Comparison of ENCODE assay signal across 9 cellular contexts in genomic region chr14:60647837-60648168, GRCh38. TPM values are rescaled to one million over a fixed set of nuclear protein-coding genes. Genes with fewer than 3 reads are reported as not detected.
DNase-seq lines count a peak whose midpoint lies in the region; ATAC-seq and TF ChIP-seq lines count a peak whose summit lies in the region.
"Had no signal": no experiment of that assay in that cellular context is flagged by ENCODE, and none has a peak within 500 bp of the region (broad histone marks: within the 10 kb centered on the region; RNA-seq: fewer than 3 reads in every experiment).

No MANE protein-coding gene starts in this region.

- no peak for DNase-seq in T-helper 2 cell treated with Interferon-gamma antibody and Interleukin-4, amounts not matched to agents 5 μg/mL and 100 μg/mL, for 36 hours (ENCODE audit: low spot score)
- no peak for DNase-seq in T-helper 2 cell
- no peak for DNase-seq in glutamatergic neuron
- DNase-seq in stimulated activated naive CD8-positive, alpha-beta T cell treated with anti-CD3 and anti-CD28 coated beads, Interleukin-15, amount 100 ng/mL, for 72 hours: no peak
- no peak for DNase-seq in Peyer's patch

- no peak for TF ChIP-seq POLR2A in Peyer's patch (IDR thresholded peaks at IDR 0.05)

- no peaks in the 10 kb centered on the region for H3K36me3 ChIP-seq in Peyer's patch
- H3K36me3 ChIP-seq: left lung had no signal

- H3K4me3 ChIP-seq in WI38 (ENCODE audit: low read depth, low read length) (peak overlapping the region; percentile 68), Peyer's patch (peak overlapping the region in 1 of 4 donors; percentile 47)

- H3K27me3 ChIP-seq in Peyer's patch: peaks cover 7 to 78% of the 10 kb centered on the region in 2 donors

- peaks cover 92% of the 10 kb centered on the region for H3K27me3 Mint-ChIP-seq in T-helper 2 cell treated with Interferon-gamma antibody and Interleukin-4, amounts not matched to agents 5 μg/mL and 100 μg/mL, for 36 hours (ENCODE audit: low read depth)
- peaks cover 56% of the 10 kb centered on the region for H3K27me3 Mint-ChIP-seq in glutamatergic neuron (ENCODE audit: unreplicated experiment)
- H3K27me3 Mint-ChIP-seq in stimulated activated naive CD8-positive, alpha-beta T cell treated with anti-CD3 and anti-CD28 coated beads, Interleukin-15, amount 100 ng/mL, for 72 hours: peaks cover 100% of the 10 kb centered on the region

- H3K27ac ChIP-seq in Peyer's patch: no peak overlapping the region
- H3K27ac ChIP-seq: left lung had no signal

- peaks cover 0 to 15% (median 0%) of the 10 kb centered on the region in 4 donors for H3K9me3 ChIP-seq in Peyer's patch
- H3K9me3 ChIP-seq: left lung had no signal

- no peak overlapping the region for H3K27ac Mint-ChIP-seq in T-helper 2 cell treated with Interferon-gamma antibody and Interleukin-4, amounts not matched to agents 5 μg/mL and 100 μg/mL, for 36 hours
- H3K27ac Mint-ChIP-seq in glutamatergic neuron (ENCODE audit: unreplicated experiment): peak overlapping the region; percentile 93
- H3K27ac Mint-ChIP-seq in stimulated activated naive CD8-positive, alpha-beta T cell treated with anti-CD3 and anti-CD28 coated beads, Interleukin-15, amount 100 ng/mL, for 72 hours: no peak overlapping the region

- H3K4me1 ChIP-seq in Peyer's patch: peaks cover 3 to 42% (median 12%) of the 10 kb centered on the region in 4 donors

- no peaks in the 10 kb centered on the region for H3K9me3 Mint-ChIP-seq in T-helper 2 cell treated with Interferon-gamma antibody and Interleukin-4, amounts not matched to agents 5 μg/mL and 100 μg/mL, for 36 hours
- peaks cover 49% of the 10 kb centered on the region for H3K9me3 Mint-ChIP-seq in glutamatergic neuron (ENCODE audit: unreplicated experiment)
- H3K9me3 Mint-ChIP-seq in stimulated activated naive CD8-positive, alpha-beta T cell treated with anti-CD3 and anti-CD28 coated beads, Interleukin-15, amount 100 ng/mL, for 72 hours: no peaks in the 10 kb centered on the region

- TF ChIP-seq CTCF in WI38 (IDR thresholded peaks at IDR 0.05; ENCODE audit: low read depth, low read length) (no peak), glutamatergic neuron (IDR thresholded peaks at IDR 0.05; ENCODE audit: partially characterized antibody, unreplicated experiment) (no peak), Peyer's patch (IDR thresholded peaks at IDR 0.05) (no peak)

- no peaks in the 10 kb centered on the region for H3K36me3 Mint-ChIP-seq in T-helper 2 cell treated with Interferon-gamma antibody and Interleukin-4, amounts not matched to agents 5 μg/mL and 100 μg/mL, for 36 hours (ENCODE audit: low read depth)
- H3K36me3 Mint-ChIP-seq in glutamatergic neuron (ENCODE audit: unreplicated experiment): peaks cover 23% of the 10 kb centered on the region

- ATAC-seq in stimulated activated naive CD8-positive, alpha-beta T cell treated with anti-CD3 and anti-CD28 coated beads, Interleukin-15, amount 100 ng/mL, for 72 hours: no peak
- ATAC-seq in GM18861 (IDR thresholded peaks at IDR 0.05; ENCODE audit: unreplicated experiment) (no peak), GM19467 (IDR thresholded peaks at IDR 0.05; ENCODE audit: unreplicated experiment) (no peak)

- peaks cover 30% of the 10 kb centered on the region for H3K4me1 Mint-ChIP-seq in T-helper 2 cell treated with Interferon-gamma antibody and Interleukin-4, amounts not matched to agents 5 μg/mL and 100 μg/mL, for 36 hours (ENCODE audit: low read depth)
- H3K4me1 Mint-ChIP-seq in glutamatergic neuron (ENCODE audit: low read depth, unreplicated experiment): peaks cover 41% of the 10 kb centered on the region
- peaks cover 66% of the 10 kb centered on the region for H3K4me1 Mint-ChIP-seq in stimulated activated naive CD8-positive, alpha-beta T cell treated with anti-CD3 and anti-CD28 coated beads, Interleukin-15, amount 100 ng/mL, for 72 hours

- H3K4me3 Mint-ChIP-seq in T-helper 2 cell treated with Interferon-gamma antibody and Interleukin-4, amounts not matched to agents 5 μg/mL and 100 μg/mL, for 36 hours: peak overlapping the region; percentile 67
- peak overlapping the region; percentile 95 for H3K4me3 Mint-ChIP-seq in glutamatergic neuron (ENCODE audit: unreplicated experiment)
- H3K4me3 Mint-ChIP-seq in stimulated activated naive CD8-positive, alpha-beta T cell treated with anti-CD3 and anti-CD28 coated beads, Interleukin-15, amount 100 ng/mL, for 72 hours: peak overlapping the region; percentile 65 to 78

RNA-seq across cellular contexts. Expression of gene SIX1, which starts 1.5 kb away (rescaled TPM):
- total RNA-seq in glutamatergic neuron (ENCODE audit: unreplicated experiment): 79.6 TPM
- not detected for total RNA-seq in Peyer's patch

Comparison
In these comparisons a context has a peak if more than half of its experiments do, and no peak if none do; other contexts are left out.
1. RNA of gene SIX1, which starts 1.5 kb away (total RNA-seq): 79.6 TPM in glutamatergic neuron (single experiment); not detected in Peyer's patch; every median in the first group is over 10 times any median in the second.
2. Peak in every context shown above with its lines, with median percentiles within 50 percentile points of each other: H3K4me3 Mint-ChIP-seq.